8 cellular contexts compared by ENCODE assay signal in genomic region chr16:81444448-81445121, GRCh38. TPM values are rescaled to one million over a fixed set of nuclear protein-coding genes. Genes with fewer than 3 reads are reported as not detected.
A peak's percentile ranks its signal among the peaks of the same experiment; 100 is the strongest.
DNase-seq lines count a peak whose midpoint lies in the region; ATAC-seq and TF ChIP-seq lines count a peak whose summit lies in the region.

CMIP (plus strand) TSS chr16:81444808.

- BruUV-seq in PC-3 (replicated peaks; lab: Mats Ljungman, UMichigan), result no TSS peak

- TF ChIP-seq POLR2A in GM19193 (IDR thresholded peaks at IDR 0.05; ENCODE audit: extremely low read depth, insufficient read depth, insufficient read length), result peak; percentile 27

- no peaks in the 10 kb centered on the region for H3K27me3 ChIP-seq in PC-3 (ENCODE audit: low read length)

- CTCF ChIA-PET in PC-3 (lab: Charles Lee), result no interaction called here

- DNase-seq in C1 segment of cervical spinal cord (lab: John Stamatoyannopoulos, UW), result peak in 12 of 14 donors; percentile 56 to 88 (median 72)
- peak; percentile 79 for DNase-seq in PC-3
- peak; percentile 89 for DNase-seq in activated T-cell treated with anti-CD3 and anti-CD28 coated beads, Interleukin-2, amount 50 U/mL, for 1 hour
- no peak for DNase-seq in epithelial cell of proximal tubule (ENCODE audit: low read depth)
- peak; percentile 84 for DNase-seq in mucosa of gallbladder (ENCODE audit: low spot score)
- DNase-seq in stimulated activated CD8-positive, alpha-beta memory T cell treated with anti-CD3 and anti-CD28 coated beads, Interleukin-4, amount 100 ng/mL, for 4 hours (ENCODE audit: low read depth in 2 of 2, low spot score in 1 of 2), result peak; percentile 33 to 58

- POLR2A ChIA-PET in PC-3 (lab: Charles Lee; ENCODE audit: unreplicated experiment), result no interaction called here

- H3K36me3 ChIP-seq in PC-3 (ENCODE audit: low read depth, low read length), result no peaks in the 10 kb centered on the region

- peaks cover 5% of the 10 kb centered on the region for H3F3A ChIP-seq in PC-3 (ENCODE audit: low read length, unreplicated experiment)

- intact Hi-C loops in PC-3 (cut with micrococcal nuclease), result loop anchor here (5.0 kb wide), 2 partner anchors 58 to 153 kb away; no protein-coding TSS in a partner anchor

- H3K4me1 ChIP-seq in PC-3 (ENCODE audit: insufficient read depth, low read length), result peaks cover 23% of the 10 kb centered on the region

- H3K9ac ChIP-seq in PC-3 (ENCODE audit: low read length), result peak within 1 kb of the TSS; percentile 93

- TF ChIP-seq CTCF in PC-3 (conservative IDR thresholded peaks at IDR 0.05; ENCODE audit: low read depth, low read length), result no peak
- no peak for TF ChIP-seq CTCF in epithelial cell of proximal tubule (conservative IDR thresholded peaks at IDR 0.05; ENCODE audit: low read depth, low read length)

- H3K9me2 ChIP-seq in PC-3 (replicated peaks; ENCODE audit: low read length), result no peaks in the 10 kb centered on the region

- H3K27ac ChIP-seq in PC-3 (ENCODE audit: low read length), result peak within 1 kb of the TSS; percentile 83

- H3K9me3 ChIP-seq in PC-3 (ENCODE audit: low read length), result no peaks in the 10 kb centered on the region

- H3K4me2 ChIP-seq in PC-3 (ENCODE audit: low read length), result peak within 1 kb of the TSS; percentile 90

- 0 out of 2 replicates have a peak within 1 kb of the TSS, but pooled peaks have one; percentile 22 for H2AFZ ChIP-seq in PC-3 (ENCODE audit: low read length)

- peaks cover 17% of the 10 kb centered on the region for H4K20me1 ChIP-seq in PC-3 (ENCODE audit: low read length)

- H3K4me3 ChIP-seq in PC-3 (ENCODE audit: low read length) (peak within 1 kb of the TSS; percentile 98), epithelial cell of proximal tubule (ENCODE audit: low read depth, low read length) (peak within 1 kb of the TSS; percentile 93)

- peaks cover 46% of the 10 kb centered on the region for H3K79me2 ChIP-seq in PC-3 (ENCODE audit: low read length)

- ATAC-seq in HG03432 (IDR thresholded peaks at IDR 0.05; ENCODE audit: unreplicated experiment) (peak; percentile 91), PC-3 (peak; percentile 61)

RNA-seq across cellular contexts. Expression of gene CMIP, which starts in this region (rescaled TPM):
- total RNA-seq in PC-3 (2014; rRNA removed) (25.7 and 43.7 TPM in 2 replicates), epithelial cell of proximal tubule (13.6 and 19.1 TPM in 2 replicates), mucosa of gallbladder (95.5 TPM)
